9 cellular contexts compared by ENCODE assay signal in the genomic region with DNA sequence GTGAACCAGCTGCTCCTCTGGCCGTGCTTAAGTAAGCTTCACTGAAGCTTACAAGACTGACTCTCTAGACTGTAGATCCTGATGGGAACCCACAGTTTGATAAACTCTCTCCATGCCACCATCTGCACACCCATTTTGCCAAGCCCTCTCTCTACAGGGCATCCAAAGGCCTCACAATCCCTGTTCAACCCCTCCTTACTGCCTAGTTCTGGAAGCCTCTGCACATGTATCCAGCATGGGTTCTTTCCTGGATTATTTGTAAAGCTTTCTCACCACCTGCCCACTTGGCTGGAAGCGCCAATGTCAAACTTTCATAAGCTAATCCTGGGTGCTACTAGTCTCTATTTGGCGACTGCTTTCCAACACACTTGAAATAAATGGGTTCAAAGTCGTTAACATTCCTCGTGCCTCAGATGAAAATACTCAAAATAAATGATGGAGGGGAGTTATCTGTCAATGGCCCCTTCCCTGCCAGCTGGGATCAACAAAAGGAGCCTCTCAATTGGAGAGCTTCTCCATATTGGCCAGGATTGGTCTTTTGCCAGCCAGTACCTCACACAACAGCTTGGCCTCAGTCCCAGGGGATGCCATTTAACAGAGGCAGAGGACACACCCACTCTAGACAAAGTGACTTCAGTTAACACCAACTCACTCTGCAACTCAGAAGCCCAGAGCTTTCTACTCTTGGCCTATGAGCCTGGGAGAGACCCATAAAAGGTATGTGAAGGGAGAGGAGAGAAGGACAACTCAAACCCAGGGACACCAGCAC. TPM values are rescaled to one million over a fixed set of nuclear protein-coding genes. Genes with fewer than 3 reads are reported as not detected.
DNase-seq lines count a peak whose midpoint lies in the region; ATAC-seq and TF ChIP-seq lines count a peak whose summit lies in the region.
"Had no signal": no experiment of that assay in that cellular context is flagged by ENCODE, and none has a peak within 500 bp of the region (broad histone marks: within the 10 kb centered on the region; RNA-seq: fewer than 3 reads in every experiment).

No MANE protein-coding gene starts in this region.

- TF ChIP-seq CTCF in CD14-positive monocyte (IDR thresholded peaks at IDR 0.05) (no peak), sigmoid colon (IDR thresholded peaks at IDR 0.05) (no peak)

- H3K36me3 ChIP-seq in sigmoid colon: no peaks in the 10 kb centered on the region

- no peak for TF ChIP-seq POLR2A in sigmoid colon (IDR thresholded peaks at IDR 0.05)

- H3K9me3 Mint-ChIP-seq in CD14-positive monocyte: peaks cover 0 to 2% (median 0%) of the 10 kb centered on the region in 7 donors
- peaks cover 0 to 2% (median 0%) of the 10 kb centered on the region in 3 donors for H3K9me3 Mint-ChIP-seq in IgD-negative memory B cell
- H3K9me3 Mint-ChIP-seq in activated T-cell treated with anti-CD3 and anti-CD28 coated beads, Interleukin-2, amount 50 U/mL, for 4 hours: no peaks in the 10 kb centered on the region

- peak overlapping the region in 1 of 4 donors; percentile 4 for H3K27ac ChIP-seq in sigmoid colon

- H3K4me1 Mint-ChIP-seq in CD14-positive monocyte (peaks cover 47% of the 10 kb centered on the region), IgD-negative memory B cell (peaks cover 58 to 63% (median 62%) of the 10 kb centered on the region in 3 donors)
- peaks cover 86% of the 10 kb centered on the region for H3K4me1 Mint-ChIP-seq in activated T-cell treated with anti-CD3 and anti-CD28 coated beads, Interleukin-2, amount 50 U/mL, for 4 hours (ENCODE audit: low read depth)

- intact Hi-C loops in CD14-positive monocyte (cut with micrococcal nuclease) (no loop called here), Right ventricle myocardium superior (cut with DNase I) (no loop called here), sigmoid colon (cut with DNase I) (no loop called here)

- DNase-seq in CD14-positive monocyte (ENCODE audit: low spot score) (peak; percentile 4), NCI-H748 treated with DMSO at 0.1 percent for 48 hours (lab: John Stamatoyannopoulos, UW) (peak; percentile 31), Right ventricle myocardium superior (peak; percentile 58), NOMO-1 (lab: John Stamatoyannopoulos, UW; ENCODE audit: unreplicated experiment in 2 of 2) (no peak), sigmoid colon (no peak)
- DNase-seq in activated T-cell treated with anti-CD3 and anti-CD28 coated beads, Interleukin-2, amount 50 U/mL, for 4 hours: no peak
- DNase-seq: activated gamma-delta T cell treated with Interleukin-2 at 50 U/mL for 16 hours had no signal

- peak; percentile 51 for ATAC-seq in Right ventricle myocardium superior (ENCODE audit: poor library complexity)
- ATAC-seq in HG03442 (IDR thresholded peaks at IDR 0.05; ENCODE audit: unreplicated experiment): no peak
- ATAC-seq in activated T-cell treated with anti-CD3 and anti-CD28 coated beads, Interleukin-2, amount 50 U/mL, for 4 hours: no peak

- no peak for TF ChIP-seq EP300 in sigmoid colon (IDR thresholded peaks at IDR 0.05)

- H3K4me3 Mint-ChIP-seq in CD14-positive monocyte: no peak overlapping the region
- H3K4me3 Mint-ChIP-seq in IgD-negative memory B cell: peak overlapping the region in 3 of 4 donors; percentile 62 to 71 (median 70)
- no peak overlapping the region for H3K4me3 Mint-ChIP-seq in activated T-cell treated with anti-CD3 and anti-CD28 coated beads, Interleukin-2, amount 50 U/mL, for 4 hours

- no peak overlapping the region for H3K4me3 ChIP-seq in sigmoid colon

- no peaks in the 10 kb centered on the region for H3K9me3 ChIP-seq in sigmoid colon

- H3K27ac Mint-ChIP-seq in CD14-positive monocyte: peak overlapping the region in 3 of 7 donors; percentile 46 to 84 (median 61)
- peak overlapping the region in 2 of 3 donors; percentile 19 to 60 for H3K27ac Mint-ChIP-seq in IgD-negative memory B cell

- peaks cover 69 to 71% of the 10 kb centered on the region in 2 donors for H3K36me3 Mint-ChIP-seq in CD14-positive monocyte
- H3K36me3 Mint-ChIP-seq in IgD-negative memory B cell: no peaks in the 10 kb centered on the region
- H3K36me3 Mint-ChIP-seq in activated T-cell treated with anti-CD3 and anti-CD28 coated beads, Interleukin-2, amount 50 U/mL, for 4 hours (ENCODE audit: insufficient read depth): peaks cover 11% of the 10 kb centered on the region

- peaks cover 0 to 19% (median 17%) of the 10 kb centered on the region in 4 donors for H3K4me1 ChIP-seq in sigmoid colon

- H3K27me3 Mint-ChIP-seq in CD14-positive monocyte (ENCODE audit: low read depth in 3 of 3) (peaks cover 0 to 9% (median 4%) of the 10 kb centered on the region in 3 donors), IgD-negative memory B cell (peaks cover 1% of the 10 kb centered on the region)
- no peaks in the 10 kb centered on the region for H3K27me3 Mint-ChIP-seq in activated T-cell treated with anti-CD3 and anti-CD28 coated beads, Interleukin-2, amount 50 U/mL, for 4 hours (ENCODE audit: low read depth)

- WGBS in sigmoid colon, 2 donors: 79 to 83% methylated on average over 5 of the region's 5 CpGs

- H3K27me3 ChIP-seq in sigmoid colon: no peaks in the 10 kb centered on the region

RNA-seq across cellular contexts. Expression of gene SH3BP5, which starts 48.1 kb away (rescaled TPM):
- polyA plus RNA-seq in CD14-positive monocyte (10 to 100 TPM; 10.7 to 22.8 TPM), IgD-negative memory B cell (117 TPM), sigmoid colon (10 to 100 TPM in 2 of 3 donors, 1 to 10 TPM in 1; 5.5 to 31.2 (median 21.6) TPM)
- total RNA-seq in Right ventricle myocardium superior (10.4 TPM), sigmoid colon (10 to 100 TPM; 25.1 to 40.4 (median 31.9) TPM)
- total RNA-seq in activated T-cell treated with anti-CD3 and anti-CD28 coated beads, Interleukin-2, amount 50 U/mL, for 4 hours: 10 to 100 TPM; 11.1 to 26.1 (median 12.9) TPM

Comparison
In these comparisons a context has a peak if more than half of its experiments do, and no peak if none do; other contexts are left out.
1. DNase-seq: peak in CD14-positive monocyte (single experiment), NCI-H748 treated with DMSO at 0.1 percent for 48 hours (single experiment) and Right ventricle myocardium superior (single experiment); none in activated T-cell treated with anti-CD3 and anti-CD28 coated beads, Interleukin-2, amount 50 U/mL, for 4 hours (single experiment), NOMO-1 (0 of 2) and sigmoid colon (single experiment).
2. H3K4me3 Mint-ChIP-seq: peak in IgD-negative memory B cell (3 of 4); none in CD14-positive monocyte (0 of 2) and activated T-cell treated with anti-CD3 and anti-CD28 coated beads, Interleukin-2, amount 50 U/mL, for 4 hours (single experiment).